ENCODE assay signal across 19 cellular contexts in the genomic region with DNA sequence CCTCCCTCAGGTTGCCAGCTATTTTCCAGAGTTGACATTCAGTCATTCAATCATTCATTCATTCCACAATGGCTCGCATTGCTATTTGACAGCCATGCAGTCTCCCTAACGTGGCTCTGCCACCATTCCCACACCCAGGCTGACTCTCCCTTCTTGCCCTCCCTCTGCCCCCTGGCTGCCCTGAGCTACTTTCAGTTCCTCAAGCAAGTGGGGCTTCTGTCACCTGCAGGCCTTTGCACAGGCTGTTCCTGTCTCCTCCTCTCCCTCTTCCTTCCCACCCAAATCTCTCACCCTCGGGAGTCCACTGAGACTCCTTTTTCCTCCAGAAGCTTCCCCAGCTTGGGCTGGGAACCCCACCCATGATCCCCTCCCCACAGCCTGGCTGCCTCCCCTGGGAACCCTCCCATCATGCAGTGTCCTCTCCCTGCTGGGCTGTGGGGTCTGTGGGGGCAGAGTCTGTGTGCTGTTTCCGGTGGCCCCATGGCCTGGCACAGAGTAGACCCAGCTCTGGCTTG. TPM values are rescaled to one million over a fixed set of nuclear protein-coding genes. Genes with fewer than 3 reads are reported as not detected.
A peak's percentile ranks its signal among the peaks of the same experiment; 100 is the strongest.
DNase-seq lines count a peak whose midpoint lies in the region; ATAC-seq and TF ChIP-seq lines count a peak whose summit lies in the region.
"Had no signal": no experiment of that assay in that cellular context is flagged by ENCODE, and none has a peak within 500 bp of the region (broad histone marks: within the 10 kb centered on the region; RNA-seq: fewer than 3 reads in every experiment).

No MANE protein-coding gene starts in this region.

- H3K36me3 ChIP-seq in GM23338 (ENCODE audit: insufficient read depth) (no peaks in the 10 kb centered on the region), mammary epithelial cell (ENCODE audit: insufficient read depth, low read length) (no peaks in the 10 kb centered on the region)
- H3K36me3 ChIP-seq: tibial artery had no signal

- H3K27me3 Mint-ChIP-seq in GM23338 (ENCODE audit: insufficient read depth, low read depth, poor library complexity): peaks cover 14% of the 10 kb centered on the region

- WGBS in mammary epithelial cell (ENCODE audit: low coverage, missing lambda C conversion rate): 97% methylated on average over 3 of the region's 4 CpGs

- H3K9me3 ChIP-seq in mammary epithelial cell (replicated peaks; ENCODE audit: insufficient read depth, low read length): no peaks in the 10 kb centered on the region
- H3K9me3 ChIP-seq: psoas muscle, tibial artery had no signal

- H3K4me1 Mint-ChIP-seq in GM23338: peaks cover 11% of the 10 kb centered on the region

- CTCF ChIA-PET in mammary epithelial cell (lab: Charles Lee; ENCODE audit: low non-redundant PET): no interaction called here

- H3K27me3 ChIP-seq in GM23338 (ENCODE audit: insufficient read depth): peaks cover 7% of the 10 kb centered on the region; the same call in 1 of the 2 replicates
- H3K27me3 ChIP-seq in mammary epithelial cell (ENCODE audit: insufficient read depth, low read length): peaks cover 8% of the 10 kb centered on the region

- H3K4me3 ChIP-seq in GM23338 (no peak overlapping the region), mammary epithelial cell (replicated peaks in 1 of 3; ENCODE audit: insufficient read depth in 1 of 3, low read depth in 2 of 3, low read length in 3 of 3) (no peak overlapping the region)
- H3K4me3 ChIP-seq: psoas muscle, tibial artery had no signal

- H3K9ac ChIP-seq in mammary epithelial cell (ENCODE audit: insufficient read depth, low read length): no peak overlapping the region

- no peaks in the 10 kb centered on the region for H3K9me2 ChIP-seq in GM23338 (ENCODE audit: insufficient read depth)

- peak; percentile 2; the same call in 1 of the 3 replicates for TF ChIP-seq CTCF in GM12872 (IDR thresholded peaks at IDR 0.05; ENCODE audit: insufficient read depth, low read depth, low read length)
- TF ChIP-seq CTCF in GM23338 (conservative IDR thresholded peaks at IDR 0.05; ENCODE audit: low read depth in 2 of 2): no peak
- TF ChIP-seq CTCF in mammary epithelial cell (conservative IDR thresholded peaks at IDR 0.05 in 1 of 2, IDR thresholded peaks at IDR 0.05 in 1 of 2; ENCODE audit: extremely low read depth in 1 of 2, insufficient read depth in 1 of 2, low read depth in 1 of 2, low read length in 2 of 2): no peak

- H2AFZ ChIP-seq in GM23338 (no peak overlapping the region), mammary epithelial cell (ENCODE audit: low read depth, low read length) (no peak overlapping the region)

- no peaks in the 10 kb centered on the region for H3K36me3 Mint-ChIP-seq in GM23338 (ENCODE audit: low read depth)
- H3K36me3 Mint-ChIP-seq: activated naive CD8-positive, alpha-beta T cell had no signal

- no peak overlapping the region for H3K4me2 ChIP-seq in GM23338
- H3K4me2 ChIP-seq in mammary epithelial cell (ENCODE audit: insufficient read depth, low read depth, low read length): no peak overlapping the region

- intact Hi-C loops in mammary epithelial cell (cut with micrococcal nuclease): no loop called here

- H3K27ac Mint-ChIP-seq in GM23338: no peak overlapping the region
- H3K27ac Mint-ChIP-seq: activated naive CD8-positive, alpha-beta T cell had no signal

- H3K79me2 ChIP-seq in GM23338 (replicated peaks; ENCODE audit: insufficient read depth) (no peaks in the 10 kb centered on the region; the same call in 1 of the 2 replicates), mammary epithelial cell (ENCODE audit: insufficient read depth, low read length) (no peaks in the 10 kb centered on the region)

- no peaks in the 10 kb centered on the region for H3K9me3 Mint-ChIP-seq in GM23338

- no TSS peak for BruUV-seq in mammary epithelial cell (replicated peaks; lab: Mats Ljungman, UMichigan)

- in situ Hi-C loops in mammary epithelial cell (cut with MboI; ENCODE audit: low sequenced_read_pairs in 2 of 2): loop anchor here in 1 of 2 donors (10.0 kb wide), 1 partner anchor 136 kb away; no protein-coding TSS in a partner anchor

- H3K4me3 Mint-ChIP-seq in GM23338: no peak overlapping the region
- H3K4me3 Mint-ChIP-seq: activated naive CD8-positive, alpha-beta T cell had no signal

- H3K4me1 ChIP-seq in GM23338 (ENCODE audit: insufficient read depth) (peaks cover 4% of the 10 kb centered on the region; the same call in 1 of the 2 replicates), mammary epithelial cell (ENCODE audit: insufficient read depth, low read length) (peaks cover 4% of the 10 kb centered on the region)
- H3K4me1 ChIP-seq: psoas muscle had no signal

- DNase-seq in MV-4-11 (lab: John Stamatoyannopoulos, UW): peak; percentile 73
- no peak for DNase-seq in GM23338 (ENCODE audit: low spot score)
- DNase-seq in mammary epithelial cell: no peak
- DNase-seq in DMS 273 treated with DMSO at 0.1 percent for 48 hours (lab: John Stamatoyannopoulos, UW): no peak
- DNase-seq in COLO829 (ENCODE audit: low spot score): no peak
- DNase-seq: KG1, kidney, NCI-H2081, NCI-H82, psoas muscle, tibial artery had no signal

- no peaks in the 10 kb centered on the region for H3F3A ChIP-seq in GM23338 (replicated peaks; ENCODE audit: low read depth)

- H4K20me1 ChIP-seq in GM23338 (replicated peaks; ENCODE audit: insufficient read depth): no peaks in the 10 kb centered on the region
- no peaks in the 10 kb centered on the region for H4K20me1 ChIP-seq in mammary epithelial cell (ENCODE audit: insufficient read depth, low read length)

- dilution Hi-C loops in mammary epithelial cell (cut with HindIII; ENCODE audit: low sequenced_read_pairs): no loop called here

- ATAC-seq in GM21786 (IDR thresholded peaks at IDR 0.05; ENCODE audit: unreplicated experiment) (peak; percentile 77), esophagus mucosa (peak; percentile 31), GM23338 (no peak)
- ATAC-seq: psoas muscle had no signal

- H3K27ac ChIP-seq in GM23338 (ENCODE audit: low read depth) (no peak overlapping the region), mammary epithelial cell (ENCODE audit: insufficient read depth, low read depth, low read length) (no peak overlapping the region)
- H3K27ac ChIP-seq: psoas muscle, tibial artery, VCaP had no signal

TF ChIP-seq in GM23338, 12 proteins besides CTCF, POLR2A, EP300 and RAD21:
- TF ChIP-seq EZH2phosphoT487 (IDR thresholded peaks at IDR 0.05; ENCODE audit: unreplicated experiment) (no peak), CREB1 (CRISPR knock-in tag; IDR thresholded peaks at IDR 0.05; ENCODE audit: low read depth) (no peak), NANOG (IDR thresholded peaks at IDR 0.05; ENCODE audit: borderline replicate concordance) (no peak), STAT1 (IDR thresholded peaks at IDR 0.05; ENCODE audit: unreplicated experiment) (no peak), ZNF331 (CRISPR knock-in tag; IDR thresholded peaks at IDR 0.05; ENCODE audit: low read depth) (no peak), EZH2 (IDR thresholded peaks at IDR 0.05; ENCODE audit: low read depth, unreplicated experiment) (no peak), JUNB (IDR thresholded peaks at IDR 0.05; ENCODE audit: unreplicated experiment) (no peak)
- TF ChIP-seq, protein P1, sequence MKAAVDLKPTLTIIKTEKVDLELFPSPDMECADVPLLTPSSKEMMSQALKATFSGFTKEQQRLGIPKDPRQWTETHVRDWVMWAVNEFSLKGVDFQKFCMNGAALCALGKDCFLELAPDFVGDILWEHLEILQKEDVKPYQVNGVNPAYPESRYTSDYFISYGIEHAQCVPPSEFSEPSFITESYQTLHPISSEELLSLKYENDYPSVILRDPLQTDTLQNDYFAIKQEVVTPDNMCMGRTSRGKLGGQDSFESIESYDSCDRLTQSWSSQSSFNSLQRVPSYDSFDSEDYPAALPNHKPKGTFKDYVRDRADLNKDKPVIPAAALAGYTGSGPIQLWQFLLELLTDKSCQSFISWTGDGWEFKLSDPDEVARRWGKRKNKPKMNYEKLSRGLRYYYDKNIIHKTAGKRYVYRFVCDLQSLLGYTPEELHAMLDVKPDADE (IDR thresholded peaks at IDR 0.05): no peak

RNA-seq across cellular contexts. Expression of a gene that starts 2.6 kb away (rescaled TPM):
- not detected for total RNA-seq in esophagus mucosa
- 6.2 and 8.7 TPM in 2 replicates for total RNA-seq in GM23338 (2014; rRNA removed; shearing (Covaris generic))
- polyA plus RNA-seq in GM23338 (2016; fragmentation: Nextera tagmentation; extraction: Ambion mirVana): 4.7 and 5.2 TPM in 2 replicates
- total RNA-seq in mammary epithelial cell: not detected
- 0.02 TPM for polyA plus RNA-seq in mammary epithelial cell
- not detected for polyA minus RNA-seq in mammary epithelial cell
- total RNA-seq: glomerular endothelial cell, SK-MEL-5 had no signal
- polyA plus RNA-seq: AG04450 had no signal

RNA-seq across cellular contexts. Expression of a gene that starts 42.6 kb away (rescaled TPM):
- total RNA-seq in esophagus mucosa: 1,684 TPM
- total RNA-seq in GM23338 (2014; rRNA removed; shearing (Covaris generic)): 1,675 and 2,175 TPM in 2 replicates
- 1,755 and 1,834 TPM in 2 replicates for polyA plus RNA-seq in GM23338 (2016; fragmentation: Nextera tagmentation; extraction: Ambion mirVana)
- 1,000 to 10,000 TPM; 1,172 to 2,003 TPM for total RNA-seq in mammary epithelial cell
- 4,560 TPM for polyA plus RNA-seq in mammary epithelial cell
- polyA minus RNA-seq in mammary epithelial cell: 1,685 TPM
